Comparison of ENCODE assay signal across 8 cellular contexts in genomic region chr3:12984023-12984823, GRCh38.
A peak's percentile ranks its signal among the peaks of the same experiment; 100 is the strongest.
DNase-seq lines count a peak whose midpoint lies in the region; ATAC-seq lines count a peak whose summit lies in the region.

No MANE protein-coding gene starts in this region.

- DNase-seq in NCI-H2171 treated with DMSO at 0.1 percent for 48 hours (lab: John Stamatoyannopoulos, UW): peak; percentile 30
- no peak for DNase-seq in NCI-H2171 (lab: John Stamatoyannopoulos, UW)
- DNase-seq in RKO (ENCODE audit: low spot score): peak; percentile 51
- peak; percentile 69 for DNase-seq in activated naive CD4-positive, alpha-beta T cell treated with Interleukin-2 at 50 U/mL for 16 hours
- peak; percentile 63 for DNase-seq in glomerular visceral epithelial cell (ENCODE audit: extremely low spot score)
- DNase-seq in posterior vena cava (ENCODE audit: low spot score): peak; percentile 86

- ATAC-seq in HG03354 (IDR thresholded peaks at IDR 0.05; ENCODE audit: poor library complexity, severe bottlenecking, unreplicated experiment) (peak; percentile 54), HG02571 (IDR thresholded peaks at IDR 0.05; ENCODE audit: unreplicated experiment) (no peak)

- intact Hi-C loops in posterior vena cava (cut with DNase I): loop anchor here in 1 of 2 donors (5.0 kb wide), 1 partner anchor 87 kb away; no protein-coding TSS in a partner anchor
